10 cellular contexts compared by ENCODE assay signal in the genomic region with DNA sequence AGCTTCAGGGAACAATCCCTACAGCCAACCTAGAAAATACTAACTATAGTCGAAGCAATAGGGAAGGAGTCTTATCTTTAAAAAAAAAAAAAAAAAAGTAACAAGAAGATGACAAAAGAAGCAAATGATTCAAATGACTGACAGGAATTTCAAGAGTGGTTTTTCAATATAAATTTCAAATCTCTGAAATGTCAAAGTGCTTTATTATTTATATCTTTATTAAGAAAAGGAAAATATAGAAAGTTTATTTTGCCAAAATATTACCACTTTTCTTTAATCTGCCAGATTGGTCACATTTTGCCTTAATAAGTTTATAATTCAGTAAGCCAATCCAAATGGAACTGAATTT.
A peak's percentile ranks its signal among the peaks of the same experiment; 100 is the strongest.
DNase-seq lines count a peak whose midpoint lies in the region; ATAC-seq and TF ChIP-seq lines count a peak whose summit lies in the region.
"Had no signal": no experiment of that assay in that cellular context is flagged by ENCODE, and none has a peak within 500 bp of the region (broad histone marks: within the 10 kb centered on the region; RNA-seq: fewer than 3 reads in every experiment).

No MANE protein-coding gene starts in this region.

- no peaks in the 10 kb centered on the region for H3K36me3 Mint-ChIP-seq in T-cell

- H3K27me3 Mint-ChIP-seq in T-cell, result peaks cover 32% of the 10 kb centered on the region in 2 donors

- TF ChIP-seq RAD21 in SK-N-SH (IDR thresholded peaks at IDR 0.05; ENCODE audit: low read length), result no peak

- peaks cover 17 to 22% (median 18%) of the 10 kb centered on the region in 3 donors for H3K4me1 Mint-ChIP-seq in T-cell

- H3K4me1 ChIP-seq in SK-N-SH (ENCODE audit: control insufficient read depth in 1 of 2, insufficient read depth in 2 of 2, low read depth in 1 of 2, low read length in 1 of 2), result peaks cover 3 to 5% of the 10 kb centered on the region in 2 experiments; a peak in 3 of 4 replicates
- H3K4me1 ChIP-seq in fibroblast of lung (ENCODE audit: control insufficient read depth, extremely low read depth, insufficient read depth, low read length), result no peaks in the 10 kb centered on the region
- H3K4me1 ChIP-seq in smooth muscle cell (ENCODE audit: low read depth), result peaks cover 8% of the 10 kb centered on the region

- H3K9me3 ChIP-seq in SK-N-SH, result no peaks in the 10 kb centered on the region
- no peaks in the 10 kb centered on the region for H3K9me3 ChIP-seq in fibroblast of lung (ENCODE audit: control insufficient read depth, insufficient read depth, low read depth, low read length)
- H3K9me3 ChIP-seq in smooth muscle cell (replicated peaks; ENCODE audit: low read depth), result no peaks in the 10 kb centered on the region

- ATAC-seq in SK-N-SH treated with all-trans-retinoic acid at 6 μM for 48 hours, result no peak
- no peak for ATAC-seq in T-cell (replicated peaks in 1 of 4)

- H3K4me2 ChIP-seq in SK-N-SH, result peak overlapping the region; percentile 91
- no peak overlapping the region for H3K4me2 ChIP-seq in fibroblast of lung (ENCODE audit: extremely low read depth, insufficient read depth, low read length)
- peak overlapping the region; percentile 94 for H3K4me2 ChIP-seq in smooth muscle cell

- no peaks in the 10 kb centered on the region for H3K9me3 Mint-ChIP-seq in T-cell

- no peaks in the 10 kb centered on the region for H3K36me3 ChIP-seq in SK-N-SH (replicated peaks in 1 of 2; ENCODE audit: control insufficient read depth in 1 of 2, insufficient read depth in 2 of 2, low read length in 1 of 2)
- no peaks in the 10 kb centered on the region for H3K36me3 ChIP-seq in fibroblast of lung (ENCODE audit: control insufficient read depth, insufficient read depth, low read length)
- H3K36me3 ChIP-seq in smooth muscle cell (ENCODE audit: low read depth), result no peaks in the 10 kb centered on the region

- H3K4me3 Mint-ChIP-seq in T-cell, result peak overlapping the region; percentile 81 to 91 (median 84)

- H2AFZ ChIP-seq in SK-N-SH (ENCODE audit: low read depth) (no peak overlapping the region), fibroblast of lung (ENCODE audit: low read length) (no peak overlapping the region), smooth muscle cell (ENCODE audit: low read depth) (peak overlapping the region; percentile 93)

- no peak overlapping the region for H3K27ac Mint-ChIP-seq in T-cell

- no peaks in the 10 kb centered on the region for H4K20me1 ChIP-seq in SK-N-SH (ENCODE audit: insufficient read depth)
- no peaks in the 10 kb centered on the region for H4K20me1 ChIP-seq in fibroblast of lung (ENCODE audit: control insufficient read depth, extremely low read depth, insufficient read depth, low read length)
- no peaks in the 10 kb centered on the region for H4K20me1 ChIP-seq in smooth muscle cell (ENCODE audit: low read depth)

- POLR2A ChIA-PET in SK-N-SH (lab: Yijun Ruan, JAX), result interaction anchor here (0.7 to 1.2 kb wide), 5 partner anchors 118 to 1022 kb away, joined by 3 to 6 read pairs (median 5); no protein-coding TSS in a partner anchor
- POLR2A ChIA-PET in T-cell (lab: Charles Lee), result interaction anchor here in 1 of 2 donors (0.7 kb wide), 1 partner anchor 78 kb away, joined by 7 read pairs; no protein-coding TSS in a partner anchor

- no peaks in the 10 kb centered on the region for H3F3A ChIP-seq in SK-N-SH (replicated peaks; ENCODE audit: insufficient read depth)
- H3F3A ChIP-seq in smooth muscle cell (ENCODE audit: low read depth), result no peaks in the 10 kb centered on the region

- H3K4me3 ChIP-seq in SK-N-SH (ENCODE audit: low read depth in 2 of 2, low read length in 1 of 2) (peak overlapping the region; percentile 49 to 61; a peak in 2 of 4 replicates), fibroblast of lung (replicated peaks in 1 of 4; ENCODE audit: control extremely low read depth in 1 of 4, insufficient read depth in 1 of 4, low read depth in 3 of 4, low read length in 4 of 4) (peak overlapping the region in 3 of 4 experiments; percentile 49 to 67 (median 63)), smooth muscle cell (peak overlapping the region; percentile 56)

- no peak for TF ChIP-seq EP300 in SK-N-SH (IDR thresholded peaks at IDR 0.05; ENCODE audit: borderline replicate concordance in 1 of 2, low read depth in 1 of 2, low read length in 1 of 2)

- no peak for DNase-seq in SK-N-SH
- no peak for DNase-seq in T-cell
- DNase-seq in fibroblast of lung (ENCODE audit: low read depth in 2 of 2), result no peak
- DNase-seq in smooth muscle cell (lab: John Stamatoyannopoulos, UW; ENCODE audit: unreplicated experiment), result no peak
- no peak for DNase-seq in GM19240 (ENCODE audit: insufficient read length, low spot score)
- DNase-seq in inferior parietal cortex (ENCODE audit: extremely low spot score), result no peak
- DNase-seq in erythroblast (lab: John Stamatoyannopoulos, UW), result no peak
- DNase-seq: 8988T, SIG-M5 had no signal

- TF ChIP-seq CTCF in SK-N-SH (IDR thresholded peaks at IDR 0.05), result no peak; the same call in 1 of the 2 replicates
- TF ChIP-seq CTCF in fibroblast of lung (conservative IDR thresholded peaks at IDR 0.05 in 1 of 2, IDR thresholded peaks at IDR 0.05 in 1 of 2; ENCODE audit: low read depth in 1 of 2, low read length in 2 of 2), result no peak
- no peak for TF ChIP-seq CTCF in smooth muscle cell (IDR thresholded peaks at IDR 0.05; ENCODE audit: borderline replicate concordance, insufficient read depth, poor library complexity, severe bottlenecking)

- no peaks in the 10 kb centered on the region for H3K79me2 ChIP-seq in SK-N-SH (ENCODE audit: insufficient read depth)
- no peaks in the 10 kb centered on the region for H3K79me2 ChIP-seq in fibroblast of lung (ENCODE audit: control insufficient read depth, insufficient read depth, low read length)
- no peaks in the 10 kb centered on the region for H3K79me2 ChIP-seq in smooth muscle cell (ENCODE audit: low read depth)

- CTCF ChIA-PET in SK-N-SH (lab: Yijun Ruan, JAX) (interaction anchor here (0.6 to 12.7 kb wide), 85 partner anchors 9 to 1053 kb away, joined by 3 to 231 read pairs (median 4); partner anchors contain the start of genes HOXD10, HOXD8, HOXD9 and NFE2L2), T-cell (lab: Charles Lee) (interaction anchor here (0.5 to 4.5 kb wide), 41 partner anchors 9 to 1898 kb away, joined by 3 to 58 read pairs (median 4); partner anchors contain the start of gene NFE2L2 (in 1 of the 2))

- H3K27ac ChIP-seq in SK-N-SH (ENCODE audit: low read depth in 2 of 2, low read length in 1 of 2), result no peak overlapping the region
- no peak overlapping the region for H3K27ac ChIP-seq in fibroblast of lung (ENCODE audit: insufficient read depth, low read length)
- H3K27ac ChIP-seq in smooth muscle cell (ENCODE audit: low read depth), result no peak overlapping the region

- no peak overlapping the region for H3K9ac ChIP-seq in SK-N-SH
- H3K9ac ChIP-seq in fibroblast of lung (ENCODE audit: insufficient read depth, low read length), result no peak overlapping the region
- no peak overlapping the region for H3K9ac ChIP-seq in smooth muscle cell (ENCODE audit: low read depth)

- H3K9me2 ChIP-seq in SK-N-SH, result no peaks in the 10 kb centered on the region

- WGBS in SK-N-SH (ENCODE audit: low lambda C conversion rate), result 0% methylated on average over 1 of the region's 1 CpG
- WGBS in smooth muscle cell (ENCODE audit: low lambda C conversion rate), result 0% methylated on average over 1 of the region's 1 CpG

- no peak for TF ChIP-seq POLR2A in erythroblast (IDR thresholded peaks at IDR 0.05; ENCODE audit: low read length)

- H3K27me3 ChIP-seq in SK-N-SH (ENCODE audit: insufficient read depth), result no peaks in the 10 kb centered on the region
- H3K27me3 ChIP-seq in fibroblast of lung (ENCODE audit: control insufficient read depth, insufficient read depth, low read length), result peaks cover 4% of the 10 kb centered on the region
- H3K27me3 ChIP-seq in smooth muscle cell (ENCODE audit: low read depth), result peaks cover 47% of the 10 kb centered on the region

TF ChIP-seq in SK-N-SH, 30 proteins besides CTCF, POLR2A, EP300 and RAD21 (continues in another document):
- TF ChIP-seq TCF12 (IDR thresholded peaks at IDR 0.05) (no peak), MEF2A (IDR thresholded peaks at IDR 0.05; ENCODE audit: borderline replicate concordance, low read depth) (no peak), TAF1 (IDR thresholded peaks at IDR 0.05; ENCODE audit: borderline replicate concordance, low read depth, low read length) (no peak), RCOR1 (IDR thresholded peaks at IDR 0.05; ENCODE audit: low read length) (no peak), POLR2AphosphoS5 (IDR thresholded peaks at IDR 0.05; ENCODE audit: low read depth, low read length) (no peak), CHD2 (IDR thresholded peaks at IDR 0.05; ENCODE audit: low read length, partially characterized antibody) (no peak), NFIC (IDR thresholded peaks at IDR 0.05; ENCODE audit: borderline replicate concordance) (no peak), RFX5 (IDR thresholded peaks at IDR 0.05; ENCODE audit: low read length) (no peak), TEAD4 (IDR thresholded peaks at IDR 0.05; ENCODE audit: borderline replicate concordance, insufficient read depth) (no peak), SIN3A (IDR thresholded peaks at IDR 0.05; ENCODE audit: borderline replicate concordance, low read depth, low read length) (no peak), FOXM1 (IDR thresholded peaks at IDR 0.05; ENCODE audit: low read depth) (no peak), EZH2phosphoT487 (IDR thresholded peaks at IDR 0.05; ENCODE audit: borderline replicate concordance, low read depth) (no peak), FOXJ3 (CRISPR knock-in tag; IDR thresholded peaks at IDR 0.05) (no peak)

TF ChIP-seq in SK-N-SH treated with all-trans-retinoic acid at 6 μM for 48 hours, 23 proteins besides CTCF, POLR2A, EP300 and RAD21 (continues in another document):
- no peak for TF ChIP-seq CSDC2 (CRISPR knock-in tag; IDR thresholded peaks at IDR 0.05)
- TF ChIP-seq ISL1 (CRISPR knock-in tag; IDR thresholded peaks at IDR 0.05), result no peak
- TF ChIP-seq POU6F1 (CRISPR knock-in tag; IDR thresholded peaks at IDR 0.05; ENCODE audit: borderline replicate concordance, low read depth), result no peak
- no peak for TF ChIP-seq TCF4 (CRISPR knock-in tag; IDR thresholded peaks at IDR 0.05; ENCODE audit: borderline replicate concordance)
